Comparison of ENCODE assay signal across 14 cellular contexts in the genomic region with DNA sequence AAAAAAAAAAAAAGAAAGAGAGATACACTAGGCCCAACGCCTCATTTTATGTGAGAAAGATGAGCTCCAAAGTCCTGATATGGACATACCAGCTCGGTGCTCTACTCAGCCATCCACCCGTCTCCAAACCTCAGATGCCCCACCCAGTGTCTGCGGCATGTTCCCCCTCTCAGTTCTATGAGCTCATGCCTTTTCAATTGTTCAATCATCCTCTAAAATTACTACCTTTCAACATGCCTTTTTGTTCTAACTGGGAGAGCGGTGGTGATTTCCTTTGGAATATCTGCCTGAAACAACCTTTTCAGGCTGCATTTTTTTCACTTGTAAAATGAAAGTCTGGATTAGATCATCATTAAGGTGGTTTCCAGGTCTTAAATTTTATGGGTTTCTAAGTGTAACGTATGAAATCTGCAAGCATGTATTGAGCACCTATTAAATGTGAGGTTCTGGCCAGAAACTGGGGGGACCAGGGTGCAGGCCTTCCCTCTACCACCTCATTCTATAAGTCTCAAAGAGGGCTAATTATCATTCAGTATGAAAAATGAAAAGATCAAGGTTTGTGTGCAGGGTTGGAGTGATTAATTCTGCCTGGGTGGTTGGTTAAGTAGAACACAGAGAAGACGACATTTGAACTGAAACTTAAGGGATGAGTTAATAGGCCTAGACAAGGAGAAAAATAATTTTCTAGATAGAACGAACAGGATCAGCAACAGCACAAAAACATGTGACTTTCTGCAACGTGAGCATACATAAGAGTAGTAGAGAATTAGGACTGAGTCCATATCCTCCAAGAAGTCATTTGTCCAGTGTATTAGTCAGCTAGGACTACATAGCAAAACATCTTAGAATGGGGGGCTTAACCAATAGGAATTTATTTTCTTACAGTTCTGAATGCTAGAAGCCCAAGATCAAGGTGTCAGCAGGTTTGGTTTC.
A peak's percentile ranks its signal among the peaks of the same experiment; 100 is the strongest.
DNase-seq lines count a peak whose midpoint lies in the region; ATAC-seq and FAIRE-seq lines count a peak whose summit lies in the region.
"Had no signal": no experiment of that assay in that cellular context is flagged by ENCODE, and none has a peak within 500 bp of the region (broad histone marks: within the 10 kb centered on the region; RNA-seq: fewer than 3 reads in every experiment).

No MANE protein-coding gene starts in this region.

- H3K4me1 Mint-ChIP-seq in activated naive CD8-positive, alpha-beta T cell (ENCODE audit: low read depth): peaks cover 52% of the 10 kb centered on the region

- no peaks in the 10 kb centered on the region for H3K36me3 Mint-ChIP-seq in activated naive CD8-positive, alpha-beta T cell
- H3K36me3 Mint-ChIP-seq: WTC11 had no signal

- no peaks in the 10 kb centered on the region for H3K9me3 Mint-ChIP-seq in activated naive CD8-positive, alpha-beta T cell (ENCODE audit: low read depth)
- H3K9me3 Mint-ChIP-seq: endodermal cell had no signal

- ATAC-seq in GM21381 (IDR thresholded peaks at IDR 0.05; ENCODE audit: unreplicated experiment): no peak
- ATAC-seq: WTC11 had no signal

- peak overlapping the region; percentile 43 for H3K4me3 Mint-ChIP-seq in activated naive CD8-positive, alpha-beta T cell
- H3K4me3 Mint-ChIP-seq: endodermal cell, WTC11 had no signal

- no peak for FAIRE-seq in HTR-8/SVneo (lab: Jason Lieb, UNC)

- peak overlapping the region; percentile 86 for H3K27ac Mint-ChIP-seq in activated naive CD8-positive, alpha-beta T cell
- H3K27ac Mint-ChIP-seq: endodermal cell, WTC11 had no signal

- H3K27me3 Mint-ChIP-seq in activated naive CD8-positive, alpha-beta T cell: no peaks in the 10 kb centered on the region

- DNase-seq in stimulated activated CD4-positive, alpha-beta T cell treated with anti-CD3 and anti-CD28 coated beads, Interleukin-4, amount 100 ng/mL, for 24 hours: peak; percentile 12
- no peak for DNase-seq in stimulated activated CD4-positive, alpha-beta T cell treated with anti-CD3 and anti-CD28 coated beads, Interleukin-12 subunit alpha, Interleukin-12 subunit beta, amount 100 ng/mL, for 4 hours
- peak; percentile 92 for DNase-seq in kidney glomerular epithelial cell (lab: John Stamatoyannopoulos, UW)
- no peak for DNase-seq in HTR-8/SVneo (ENCODE audit: insufficient read length, low spot score)
- no peak for DNase-seq in SKM-1 (lab: John Stamatoyannopoulos, UW; ENCODE audit: unreplicated experiment)
- DNase-seq: DND-41, endodermal cell, islet precursor cell, NCI-H2171, SK-N-SH, transverse colon had no signal

Comparison
In these comparisons a context has a peak if more than half of its experiments do, and no peak if none do; other contexts are left out.
1. DNase-seq: peak in stimulated activated CD4-positive, alpha-beta T cell treated with anti-CD3 and anti-CD28 coated beads, Interleukin-4, amount 100 ng/mL, for 24 hours (single experiment) and kidney glomerular epithelial cell (single experiment); none in stimulated activated CD4-positive, alpha-beta T cell treated with anti-CD3 and anti-CD28 coated beads, Interleukin-12 subunit alpha, Interleukin-12 subunit beta, amount 100 ng/mL, for 4 hours (single experiment), HTR-8/SVneo (single experiment) and SKM-1 (single experiment).